In the genomic region with DNA sequence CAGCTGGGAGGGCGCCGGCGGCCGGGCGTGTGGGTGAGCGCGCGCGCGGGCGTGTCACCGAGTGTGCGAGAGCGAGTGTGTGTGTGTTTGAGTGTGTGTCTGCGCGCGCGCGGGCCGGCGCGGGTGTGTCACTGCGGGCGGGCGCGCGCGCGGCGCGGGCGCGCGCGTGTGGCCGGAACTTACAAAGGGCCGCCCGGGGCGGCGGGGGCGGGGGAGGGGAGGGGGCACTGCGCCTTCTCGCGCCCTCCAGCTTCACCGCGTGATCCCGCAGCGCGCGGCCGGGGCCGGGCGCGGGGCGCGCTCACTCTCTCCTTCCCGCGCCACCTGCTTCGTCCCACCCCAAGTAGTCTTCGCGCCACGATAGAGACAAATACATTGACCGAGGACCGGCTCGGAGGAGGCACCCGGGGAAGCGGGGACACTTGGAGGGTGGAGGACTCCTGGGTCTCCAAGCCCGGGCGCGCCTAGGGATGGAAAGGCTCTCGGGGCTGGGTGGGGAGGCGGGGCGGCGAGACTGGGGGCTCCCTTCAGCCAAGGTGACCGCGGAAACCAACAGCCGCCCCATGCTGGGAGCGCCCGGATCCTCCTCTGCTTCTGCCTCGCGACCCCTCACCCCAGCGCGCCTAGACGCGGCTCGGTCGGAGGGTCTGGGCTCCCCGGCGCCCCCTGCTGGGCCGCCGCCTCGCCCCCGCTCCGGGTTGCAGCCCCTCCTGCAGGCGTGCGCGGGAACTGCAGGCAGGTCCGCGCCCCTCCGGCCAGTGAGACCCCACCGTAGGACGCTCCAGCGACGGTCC, we compare ENCODE assay signal across 8 cellular contexts. TPM values are rescaled to one million over a fixed set of nuclear protein-coding genes. Genes with fewer than 3 reads are reported as not detected.
DNase-seq lines count a peak whose midpoint lies in the region; ATAC-seq and TF ChIP-seq lines count a peak whose summit lies in the region.

A gene with protein sequence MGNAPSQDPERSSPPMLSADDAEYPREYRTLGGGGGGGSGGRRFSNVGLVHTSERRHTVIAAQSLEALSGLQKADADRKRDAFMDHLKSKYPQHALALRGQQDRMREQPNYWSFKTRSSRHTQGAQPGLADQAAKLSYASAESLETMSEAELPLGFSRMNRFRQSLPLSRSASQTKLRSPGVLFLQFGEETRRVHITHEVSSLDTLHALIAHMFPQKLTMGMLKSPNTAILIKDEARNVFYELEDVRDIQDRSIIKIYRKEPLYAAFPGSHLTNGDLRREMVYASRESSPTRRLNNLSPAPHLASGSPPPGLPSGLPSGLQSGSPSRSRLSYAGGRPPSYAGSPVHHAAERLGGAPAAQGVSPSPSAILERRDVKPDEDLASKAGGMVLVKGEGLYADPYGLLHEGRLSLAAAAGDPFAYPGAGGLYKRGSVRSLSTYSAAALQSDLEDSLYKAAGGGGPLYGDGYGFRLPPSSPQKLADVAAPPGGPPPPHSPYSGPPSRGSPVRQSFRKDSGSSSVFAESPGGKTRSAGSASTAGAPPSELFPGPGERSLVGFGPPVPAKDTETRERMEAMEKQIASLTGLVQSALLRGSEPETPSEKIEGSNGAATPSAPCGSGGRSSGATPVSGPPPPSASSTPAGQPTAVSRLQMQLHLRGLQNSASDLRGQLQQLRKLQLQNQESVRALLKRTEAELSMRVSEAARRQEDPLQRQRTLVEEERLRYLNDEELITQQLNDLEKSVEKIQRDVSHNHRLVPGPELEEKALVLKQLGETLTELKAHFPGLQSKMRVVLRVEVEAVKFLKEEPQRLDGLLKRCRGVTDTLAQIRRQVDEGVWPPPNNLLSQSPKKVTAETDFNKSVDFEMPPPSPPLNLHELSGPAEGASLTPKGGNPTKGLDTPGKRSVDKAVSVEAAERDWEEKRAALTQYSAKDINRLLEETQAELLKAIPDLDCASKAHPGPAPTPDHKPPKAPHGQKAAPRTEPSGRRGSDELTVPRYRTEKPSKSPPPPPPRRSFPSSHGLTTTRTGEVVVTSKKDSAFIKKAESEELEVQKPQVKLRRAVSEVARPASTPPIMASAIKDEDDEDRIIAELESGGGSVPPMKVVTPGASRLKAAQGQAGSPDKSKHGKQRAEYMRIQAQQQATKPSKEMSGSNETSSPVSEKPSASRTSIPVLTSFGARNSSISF (minus strand): TSS at position 101 of the 794 bp plus-strand sequence. CDS start 247 bp downstream, outside the sequence.

- peak within 1 kb of the TSS; percentile 70 for H3K4me3 Mint-ChIP-seq in natural killer cell treated with Interleukin-12 subunit alpha and Interleukin-12 subunit beta and Interleukin-15 and Interleukin-18, amount 100 ng/mL, for 72 hours

- peak; percentile 73 for DNase-seq in 8988T
- DNase-seq in GM19238 (ENCODE audit: insufficient read length, low spot score) = peak; percentile 51
- DNase-seq in NCI-H524 treated with DMSO at 0.1 percent for 48 hours (lab: John Stamatoyannopoulos, UW) = peak; percentile 10
- peak; percentile 33 for DNase-seq in activated T-cell treated with anti-CD3 and anti-CD28 coated beads for 1 hour (ENCODE audit: low read depth)
- peak; percentile 60 to 70 for DNase-seq in erythroblast (lab: John Stamatoyannopoulos, UW)
- DNase-seq in natural killer cell treated with Interleukin-12 subunit alpha and Interleukin-12 subunit beta and Interleukin-15 and Interleukin-18, amount 100 ng/mL, for 72 hours (ENCODE audit: low spot score) = peak; percentile 72
- DNase-seq in inferior parietal cortex (ENCODE audit: extremely low spot score) = no peak

- H3K4me1 Mint-ChIP-seq in natural killer cell treated with Interleukin-12 subunit alpha and Interleukin-12 subunit beta and Interleukin-15 and Interleukin-18, amount 100 ng/mL, for 72 hours (ENCODE audit: low read depth in 2 of 2) = peaks cover 0 to 16% of the 10 kb centered on the region in 2 donors

- no peak for TF ChIP-seq POLR2A in erythroblast (IDR thresholded peaks at IDR 0.05; ENCODE audit: low read length)

- H3K27ac Mint-ChIP-seq in natural killer cell treated with Interleukin-12 subunit alpha and Interleukin-12 subunit beta and Interleukin-15 and Interleukin-18, amount 100 ng/mL, for 72 hours = no peak within 1 kb of the TSS

- H3K27me3 Mint-ChIP-seq in natural killer cell treated with Interleukin-12 subunit alpha and Interleukin-12 subunit beta and Interleukin-15 and Interleukin-18, amount 100 ng/mL, for 72 hours = peaks cover 25 to 35% of the 10 kb centered on the region in 2 donors

- H3K27ac ChIP-seq in temporal lobe (ENCODE audit: low read depth, low read length) = peak within 1 kb of the TSS; percentile 53

- H3K9me3 Mint-ChIP-seq in natural killer cell treated with Interleukin-12 subunit alpha and Interleukin-12 subunit beta and Interleukin-15 and Interleukin-18, amount 100 ng/mL, for 72 hours = no peaks in the 10 kb centered on the region

- peak; percentile 70 to 78 for ATAC-seq in natural killer cell treated with Interleukin-12 subunit alpha and Interleukin-12 subunit beta and Interleukin-15 and Interleukin-18, amount 100 ng/mL, for 72 hours

- no peaks in the 10 kb centered on the region for H3K36me3 Mint-ChIP-seq in natural killer cell treated with Interleukin-12 subunit alpha and Interleukin-12 subunit beta and Interleukin-15 and Interleukin-18, amount 100 ng/mL, for 72 hours

RNA-seq across cellular contexts. Expression of the gene that starts here (rescaled TPM):
- under 1 TPM; 0.05 to 0.28 TPM for total RNA-seq in natural killer cell treated with Interleukin-12 subunit alpha and Interleukin-12 subunit beta and Interleukin-15 and Interleukin-18, amount 100 ng/mL, for 72 hours
- total RNA-seq in temporal lobe = 29.0 TPM

Comparison
In these comparisons a context has a peak if more than half of its experiments do, and no peak if none do; other contexts are left out.
1. RNA of the gene that starts here (total RNA-seq): 29.0 TPM in temporal lobe (single experiment); 0.05 to 0.28 TPM in natural killer cell treated with Interleukin-12 subunit alpha and Interleukin-12 subunit beta and Interleukin-15 and Interleukin-18, amount 100 ng/mL, for 72 hours; every median in the first group is over 10 times any median in the second.
2. Peak in DNase-seq and ATAC-seq in natural killer cell treated with Interleukin-12 subunit alpha and Interleukin-12 subunit beta and Interleukin-15 and Interleukin-18, amount 100 ng/mL, for 72 hours; RNA of the gene not detected or under 1 TPM.